In the genomic region with DNA sequence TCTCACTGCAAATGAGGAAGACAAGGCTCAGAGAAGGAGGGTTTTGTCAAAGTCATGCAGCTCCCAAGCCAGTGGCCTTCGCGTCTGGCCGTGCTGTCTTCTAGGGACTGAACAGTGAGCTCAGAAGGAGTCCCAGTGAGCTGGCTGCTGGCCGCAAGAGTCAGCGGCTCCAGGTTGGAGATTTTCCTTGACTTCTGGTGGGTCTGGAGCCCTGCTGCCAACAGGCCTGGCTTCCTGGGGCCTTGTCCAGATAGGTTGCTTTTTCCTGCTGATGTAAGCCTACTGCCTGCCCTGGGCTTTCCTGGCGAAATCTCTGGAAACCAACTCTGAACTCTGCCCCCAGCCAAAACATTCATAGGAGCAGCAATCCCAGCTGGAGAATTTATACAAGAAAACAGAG, we compare ENCODE assay signal across 22 cellular contexts.
DNase-seq lines count a peak whose midpoint lies in the region; ATAC-seq and TF ChIP-seq lines count a peak whose summit lies in the region.
"Had no signal": no experiment of that assay in that cellular context is flagged by ENCODE, and none has a peak within 500 bp of the region (broad histone marks: within the 10 kb centered on the region; RNA-seq: fewer than 3 reads in every experiment).

No MANE protein-coding gene starts in this region.

- H3K27me3 ChIP-seq in heart right ventricle, result no peaks in the 10 kb centered on the region
- H3K27me3 ChIP-seq in mesendoderm (ENCODE audit: insufficient read depth, low read length, poor library complexity), result no peaks in the 10 kb centered on the region
- H3K27me3 ChIP-seq in naive thymus-derived CD4-positive, alpha-beta T cell (ENCODE audit: control insufficient read depth in 2 of 2, insufficient read depth in 2 of 2, low read length in 2 of 2), result no peaks in the 10 kb centered on the region
- no peaks in the 10 kb centered on the region for H3K27me3 ChIP-seq in osteoblast (ENCODE audit: insufficient read depth, low read length)
- H3K27me3 ChIP-seq in thyroid gland, result no peaks in the 10 kb centered on the region

- H3K4me3 ChIP-seq in heart right ventricle, result no peak overlapping the region
- no peak overlapping the region for H3K4me3 ChIP-seq in mesendoderm (ENCODE audit: low read length)
- no peak overlapping the region for H3K4me3 ChIP-seq in naive thymus-derived CD4-positive, alpha-beta T cell (ENCODE audit: low read length)
- H3K4me3 ChIP-seq in osteoblast (ENCODE audit: insufficient read depth, low read length), result no peak overlapping the region
- H3K4me3 ChIP-seq in thyroid gland (replicated peaks in 1 of 3), result no peak overlapping the region
- H3K4me3 ChIP-seq: GM12878, K562 had no signal

- peaks cover 0 to 4% (median 0%) of the 10 kb centered on the region in 11 donors for H3K9me3 Mint-ChIP-seq in naive thymus-derived CD4-positive, alpha-beta T cell

- H2BK120ac ChIP-seq in mesendoderm (ENCODE audit: low read depth, low read length), result no peak overlapping the region

- DNase-seq in Right ventricle myocardium inferior (ENCODE audit: missing footprints), result peak; percentile 76
- no peak for DNase-seq in cardiac septum (ENCODE audit: low spot score)
- DNase-seq in heart right ventricle, result peak; percentile 23 to 36
- DNase-seq in mesendoderm, result peak; percentile 22
- DNase-seq in naive thymus-derived CD4-positive, alpha-beta T cell, result no peak
- no peak for DNase-seq in osteoblast (ENCODE audit: insufficient read length, low spot score, missing footprints)
- DNase-seq in thyroid gland, result no peak
- DNase-seq: COR-L47, DMS153, GOT3, NCI-H1105 treated with DMSO at 0.1 percent for 48 hours, NCI-H1694 treated with DMSO at 0.1 percent for 48 hours, NCI-H510A, NCI-H774, SIG-M5 had no signal

- H3K4me2 ChIP-seq in mesendoderm (ENCODE audit: low read length) (no peak overlapping the region), osteoblast (ENCODE audit: insufficient read depth, low read length) (no peak overlapping the region)

- no peak overlapping the region for H3K4me3 Mint-ChIP-seq in naive thymus-derived CD4-positive, alpha-beta T cell
- H3K4me3 Mint-ChIP-seq: B cell had no signal

- H3K56ac ChIP-seq in mesendoderm (ENCODE audit: low read length), result no peak overlapping the region

- H3K18ac ChIP-seq in mesendoderm (ENCODE audit: low read length), result no peak overlapping the region

- no peak overlapping the region for H3K23ac ChIP-seq in mesendoderm (ENCODE audit: low read length)

- H4K20me1 ChIP-seq in osteoblast (ENCODE audit: insufficient read depth, low read length), result no peaks in the 10 kb centered on the region

- no peak overlapping the region for H3K4ac ChIP-seq in mesendoderm (ENCODE audit: low read depth, low read length)

- peaks cover 0 to 26% (median 3%) of the 10 kb centered on the region in 9 donors for H3K4me1 ChIP-seq in heart right ventricle
- peaks cover 2% of the 10 kb centered on the region for H3K4me1 ChIP-seq in mesendoderm (ENCODE audit: control insufficient read depth, low read depth, low read length)
- H3K4me1 ChIP-seq in naive thymus-derived CD4-positive, alpha-beta T cell (ENCODE audit: control insufficient read depth in 2 of 2, insufficient read depth in 2 of 2, low read length in 2 of 2), result no peaks in the 10 kb centered on the region
- H3K4me1 ChIP-seq in osteoblast (ENCODE audit: insufficient read depth, low read length), result no peaks in the 10 kb centered on the region
- no peaks in the 10 kb centered on the region for H3K4me1 ChIP-seq in thyroid gland

- H3K36me3 Mint-ChIP-seq in naive thymus-derived CD4-positive, alpha-beta T cell, result peaks cover 0 to 3% (median 0%) of the 10 kb centered on the region in 5 donors

- H4K5ac ChIP-seq in mesendoderm (ENCODE audit: low read length), result no peak overlapping the region

- CTCF ChIA-PET in naive thymus-derived CD4-positive, alpha-beta T cell (lab: Charles Lee), result no interaction called here

- no peak overlapping the region for H2BK15ac ChIP-seq in mesendoderm (replicated peaks; ENCODE audit: low read depth)

- H3K27ac ChIP-seq in heart right ventricle (peak overlapping the region in 5 of 10 donors; percentile 29 to 65 (median 52)), mesendoderm (ENCODE audit: low read depth, low read length) (no peak overlapping the region), osteoblast (ENCODE audit: low read depth, low read length) (no peak overlapping the region), thyroid gland (no peak overlapping the region)
- no peak overlapping the region for H3K27ac ChIP-seq in naive thymus-derived CD4-positive, alpha-beta T cell (ENCODE audit: low read depth, low read length)
- H3K27ac ChIP-seq: 22Rv1 had no signal

- H3K4me1 Mint-ChIP-seq in naive thymus-derived CD4-positive, alpha-beta T cell, result no peaks in the 10 kb centered on the region
- H3K4me1 Mint-ChIP-seq: B cell had no signal

- ATAC-seq in Right ventricle myocardium inferior (peak; percentile 77), heart right ventricle (peak; percentile 12 to 54 (median 48)), GM18502 (IDR thresholded peaks at IDR 0.05; ENCODE audit: poor library complexity, unreplicated experiment) (no peak)
- ATAC-seq in naive thymus-derived CD4-positive, alpha-beta T cell, result no peak
- ATAC-seq: GM12878, HCT116, K562, SK-N-SH treated with all-trans-retinoic acid at 6 μM for 48 hours had no signal

- WGBS in heart right ventricle, 2 donors, result 79 to 88% methylated on average over 6 of the region's 6 CpGs
- no CpG with 5 or more reads among the region's 6 CpGs for WGBS in mesendoderm (ENCODE audit: extremely low coverage, insufficient coverage, low lambda C conversion rate)
- 83 to 93% methylated on average over 6 of the region's 6 CpGs for WGBS in thyroid gland, 2 donors

- H3K9me3 ChIP-seq in heart right ventricle, result peaks cover 0 to 4% (median 0%) of the 10 kb centered on the region in 11 donors
- H3K9me3 ChIP-seq in naive thymus-derived CD4-positive, alpha-beta T cell (ENCODE audit: control insufficient read depth in 2 of 3, low read length in 3 of 3), result no peaks in the 10 kb centered on the region
- no peaks in the 10 kb centered on the region for H3K9me3 ChIP-seq in osteoblast (ENCODE audit: low read depth, low read length)
- no peaks in the 10 kb centered on the region for H3K9me3 ChIP-seq in thyroid gland

- H3K36me3 ChIP-seq in heart right ventricle (no peaks in the 10 kb centered on the region), mesendoderm (ENCODE audit: control insufficient read depth, insufficient read depth, low read length) (no peaks in the 10 kb centered on the region), osteoblast (ENCODE audit: insufficient read depth, low read length) (no peaks in the 10 kb centered on the region), thyroid gland (no peaks in the 10 kb centered on the region)
- no peaks in the 10 kb centered on the region for H3K36me3 ChIP-seq in naive thymus-derived CD4-positive, alpha-beta T cell (ENCODE audit: control insufficient read depth in 2 of 3, insufficient read depth in 3 of 3, low read length in 3 of 3)

- no peak for TF ChIP-seq POLR2A in thyroid gland (IDR thresholded peaks at IDR 0.05)

- POLR2A ChIA-PET in naive thymus-derived CD4-positive, alpha-beta T cell (lab: Charles Lee), result no interaction called here

- intact Hi-C loops in Right ventricle myocardium inferior (cut with DNase I), result no loop called here
- intact Hi-C loops in cardiac septum (cut with DNase I), result no loop called here
- intact Hi-C loops in heart right ventricle (cut with DNase I), result no loop called here
- intact Hi-C loops in naive thymus-derived CD4-positive, alpha-beta T cell (cut with micrococcal nuclease), result no loop called here
- intact Hi-C loops in thyroid gland (cut with DNase I), result no loop called here

- no peak overlapping the region for H2BK5ac ChIP-seq in mesendoderm (ENCODE audit: low read length)

- H3K9ac ChIP-seq in mesendoderm (ENCODE audit: low read length), result no peak overlapping the region

- TF ChIP-seq CTCF in heart right ventricle (IDR thresholded peaks at IDR 0.05), result no peak
- no peak for TF ChIP-seq CTCF in osteoblast (IDR thresholded peaks at IDR 0.05; ENCODE audit: extremely low read depth, low read depth, low read length)
- TF ChIP-seq CTCF in thyroid gland (IDR thresholded peaks at IDR 0.05), result no peak

- H2AK5ac ChIP-seq in mesendoderm (ENCODE audit: low read length), result no peak overlapping the region

- H4K8ac ChIP-seq in mesendoderm (ENCODE audit: low read depth, low read length), result no peak overlapping the region

- no peak overlapping the region for H2AFZ ChIP-seq in osteoblast (ENCODE audit: low read length)

- no peaks in the 10 kb centered on the region for H3K79me2 ChIP-seq in mesendoderm (ENCODE audit: control insufficient read depth, insufficient read depth, low read length)
- H3K79me2 ChIP-seq in osteoblast (ENCODE audit: insufficient read depth, low read length), result no peaks in the 10 kb centered on the region

- H3K27ac Mint-ChIP-seq in naive thymus-derived CD4-positive, alpha-beta T cell, result no peak overlapping the region
- H3K27ac Mint-ChIP-seq: B cell had no signal

- no peaks in the 10 kb centered on the region for H3K27me3 Mint-ChIP-seq in naive thymus-derived CD4-positive, alpha-beta T cell
- H3K27me3 Mint-ChIP-seq: B cell had no signal

- H3K79me1 ChIP-seq in mesendoderm (ENCODE audit: low read length), result no peaks in the 10 kb centered on the region

Comparison
In these comparisons a context has a peak if more than half of its experiments do, and no peak if none do; other contexts are left out.
1. DNase-seq: peak in Right ventricle myocardium inferior (single experiment), heart right ventricle (2 of 2) and mesendoderm (single experiment); none in cardiac septum (single experiment), naive thymus-derived CD4-positive, alpha-beta T cell (0 of 9), osteoblast (single experiment) and thyroid gland (0 of 2).
2. ATAC-seq: peak in Right ventricle myocardium inferior (single experiment) and heart right ventricle (8 of 8); none in naive thymus-derived CD4-positive, alpha-beta T cell (single experiment) and GM18502 (single experiment).